Comparison of ENCODE assay signal across 20 cellular contexts in genomic region chr20:25253606-25254275, GRCh38. TPM values are rescaled to one million over a fixed set of nuclear protein-coding genes. Genes with fewer than 3 reads are reported as not detected.
DNase-seq lines count a peak whose midpoint lies in the region; ATAC-seq and TF ChIP-seq lines count a peak whose summit lies in the region.
"Had no signal": no experiment of that assay in that cellular context is flagged by ENCODE, and none has a peak within 500 bp of the region (broad histone marks: within the 10 kb centered on the region; RNA-seq: fewer than 3 reads in every experiment).

No MANE protein-coding gene starts in this region.

- TF ChIP-seq CTCF in SK-N-SH (IDR thresholded peaks at IDR 0.05), result no peak
- TF ChIP-seq CTCF in NB4 (IDR thresholded peaks at IDR 0.05; ENCODE audit: low read depth, low read length), result no peak
- TF ChIP-seq CTCF in fibroblast of mammary gland (conservative IDR thresholded peaks at IDR 0.05; ENCODE audit: control insufficient read depth, insufficient read depth, low read depth, low read length), result no peak
- TF ChIP-seq CTCF in smooth muscle cell (IDR thresholded peaks at IDR 0.05; ENCODE audit: borderline replicate concordance, insufficient read depth, poor library complexity, severe bottlenecking), result no peak

- H3K4me3 ChIP-seq in SK-N-SH (ENCODE audit: low read depth in 2 of 2, low read length in 1 of 2) (no peak overlapping the region), NB4 (ENCODE audit: low read depth, low read length) (no peak overlapping the region), fibroblast of mammary gland (ENCODE audit: control insufficient read depth, low read depth, low read length) (no peak overlapping the region), smooth muscle cell (no peak overlapping the region)
- H3K4me3 ChIP-seq: GM23248, ovary, suprapubic skin had no signal

- WGBS in SK-N-SH (ENCODE audit: low lambda C conversion rate), result 80% methylated on average over 11 of the region's 11 CpGs
- 61% methylated on average over 11 of the region's 11 CpGs for WGBS in smooth muscle cell (ENCODE audit: low lambda C conversion rate)

- H4K20me1 ChIP-seq in SK-N-SH (ENCODE audit: insufficient read depth) (peaks cover 92% of the 10 kb centered on the region), smooth muscle cell (ENCODE audit: low read depth) (peaks cover 99% of the 10 kb centered on the region)

- H3K27me3 ChIP-seq in SK-N-SH (ENCODE audit: insufficient read depth), result no peaks in the 10 kb centered on the region
- H3K27me3 ChIP-seq in smooth muscle cell (ENCODE audit: low read depth), result no peaks in the 10 kb centered on the region
- H3K27me3 ChIP-seq: ovary, suprapubic skin had no signal

- peaks cover 100% of the 10 kb centered on the region for H3K79me2 ChIP-seq in SK-N-SH (ENCODE audit: insufficient read depth)
- peaks cover 69% of the 10 kb centered on the region for H3K79me2 ChIP-seq in smooth muscle cell (ENCODE audit: low read depth)

- DNase-seq in SK-N-SH, result peak; percentile 16
- DNase-seq in NB4 (ENCODE audit: low read depth), result peak; percentile 43
- DNase-seq in fibroblast of mammary gland (ENCODE audit: low read depth), result peak; percentile 42
- DNase-seq in smooth muscle cell (lab: John Stamatoyannopoulos, UW; ENCODE audit: unreplicated experiment), result no peak
- no peak for DNase-seq in RKO (ENCODE audit: low spot score)
- DNase-seq: activated CD8-positive, alpha-beta T cell treated with anti-CD3 and anti-CD28 coated beads, Interleukin-2, amount 10 ng/mL, durations not matched to agents 7 days and 5 days; activated T-cell treated with anti-CD3 and anti-CD28 coated beads, Interleukin-2, amount 50 U/mL, for 72 hours; C1 segment of cervical spinal cord; central memory CD4-positive, alpha-beta T cell; effector CD4-positive, alpha-beta T cell; GM23248; NCI-H2171 treated with DMSO at 0.1 percent for 48 hours; ovary; stimulated activated CD4-positive, alpha-beta T cell treated with anti-CD3 and anti-CD28 coated beads, Interleukin-4, amount 100 ng/mL, for 4 hours had no signal

- peaks cover 5% of the 10 kb centered on the region for H3F3A ChIP-seq in SK-N-SH (replicated peaks; ENCODE audit: insufficient read depth)
- peaks cover 5% of the 10 kb centered on the region for H3F3A ChIP-seq in smooth muscle cell (ENCODE audit: low read depth)

- POLR2A ChIA-PET in SK-N-SH (lab: Yijun Ruan, JAX), result interaction anchor here (1.4 to 1.7 kb wide), 2 partner anchors 26 to 153 kb away, joined by 5 to 6 read pairs; partner anchors contain the start of gene GINS1

- no peak for TF ChIP-seq EP300 in SK-N-SH (IDR thresholded peaks at IDR 0.05; ENCODE audit: borderline replicate concordance in 1 of 2, low read depth in 1 of 2, low read length in 1 of 2)

- no peak overlapping the region for H2AFZ ChIP-seq in SK-N-SH (ENCODE audit: low read depth)
- H2AFZ ChIP-seq in smooth muscle cell (ENCODE audit: low read depth), result no peak overlapping the region
- H2AFZ ChIP-seq: GM23248 had no signal

- H3K36me3 ChIP-seq in SK-N-SH (replicated peaks in 1 of 2; ENCODE audit: control insufficient read depth in 1 of 2, insufficient read depth in 2 of 2, low read length in 1 of 2) (peaks cover 6 to 16% of the 10 kb centered on the region in 2 experiments), smooth muscle cell (ENCODE audit: low read depth) (no peaks in the 10 kb centered on the region)
- H3K36me3 ChIP-seq: ovary, suprapubic skin had no signal

- CTCF ChIA-PET in SK-N-SH (lab: Yijun Ruan, JAX), result interaction anchor here (1.1 to 2.9 kb wide), 3 partner anchors 40 to 145 kb away, joined by 3 to 16 read pairs (median 10); no protein-coding TSS in a partner anchor

- H3K9ac ChIP-seq in SK-N-SH (no peak overlapping the region), smooth muscle cell (ENCODE audit: low read depth) (no peak overlapping the region)
- H3K9ac ChIP-seq: GM23248 had no signal

- TF ChIP-seq RAD21 in SK-N-SH (IDR thresholded peaks at IDR 0.05; ENCODE audit: low read length), result no peak

- H3K27ac ChIP-seq in SK-N-SH (ENCODE audit: low read depth in 2 of 2, low read length in 1 of 2) (no peak overlapping the region), smooth muscle cell (ENCODE audit: low read depth) (peak overlapping the region; percentile 11)
- H3K27ac ChIP-seq: 22Rv1, GM23248, ovary had no signal

- peaks cover 11 to 59% of the 10 kb centered on the region in 2 experiments for H3K4me1 ChIP-seq in SK-N-SH (ENCODE audit: control insufficient read depth in 1 of 2, insufficient read depth in 2 of 2, low read depth in 1 of 2, low read length in 1 of 2)
- H3K4me1 ChIP-seq in smooth muscle cell (ENCODE audit: low read depth), result peaks cover 49% of the 10 kb centered on the region

- H3K9me2 ChIP-seq in SK-N-SH, result no peaks in the 10 kb centered on the region

- ATAC-seq in SK-N-SH treated with all-trans-retinoic acid at 6 μM for 48 hours (no peak), GM21576 (IDR thresholded peaks at IDR 0.05; ENCODE audit: unreplicated experiment) (no peak), HG02870 (IDR thresholded peaks at IDR 0.05; ENCODE audit: unreplicated experiment) (no peak)
- ATAC-seq: activated CD8-positive, alpha-beta T cell treated with anti-CD3 and anti-CD28 coated beads, Interleukin-2, amount 10 ng/mL, durations not matched to agents 7 days and 5 days; left lobe of liver had no signal

- TF ChIP-seq POLR2A in NB4 (IDR thresholded peaks at IDR 0.05; ENCODE audit: extremely low read depth, insufficient read length), result no peak

- H3K9me3 ChIP-seq in SK-N-SH (no peaks in the 10 kb centered on the region), smooth muscle cell (replicated peaks; ENCODE audit: low read depth) (no peaks in the 10 kb centered on the region)
- H3K9me3 ChIP-seq: ovary, suprapubic skin had no signal

- H3K4me2 ChIP-seq in SK-N-SH (no peak overlapping the region), smooth muscle cell (peak overlapping the region; percentile 70)

TF ChIP-seq in SK-N-SH, 30 proteins besides CTCF, POLR2A, EP300 and RAD21:
- TF ChIP-seq SMC3 (IDR thresholded peaks at IDR 0.05; ENCODE audit: low read depth, low read length) (no peak), YY1 (IDR thresholded peaks at IDR 0.05; ENCODE audit: low read depth) (no peak)

TF ChIP-seq in SK-N-SH treated with all-trans-retinoic acid at 6 μM for 48 hours, 23 proteins besides CTCF, POLR2A, EP300 and RAD21:
- TF ChIP-seq ZFP30 (CRISPR knock-in tag; IDR thresholded peaks at IDR 0.05), result no peak
TF ChIP-seq in SK-N-SH treated with all-trans-retinoic acid at 6 μM for 48 hours: peak in this region for 0.

RNA-seq across cellular contexts. Expression of gene PYGB, which starts 5.9 kb away (rescaled TPM):
- polyA plus RNA-seq in SK-N-SH (2012; rRNA removed) (32.2 and 35.8 TPM in 2 replicates), smooth muscle cell (39.4 and 43.3 TPM in 2 replicates)
- polyA plus RNA-seq in SK-N-SH (2012; cell fraction: cytosol; rRNA removed), result 16.8 and 25.0 TPM in 2 replicates
- 75.6 and 77.6 TPM in 2 replicates for polyA plus RNA-seq in SK-N-SH (2012; cell fraction: nucleus; rRNA removed)
- 31.8 and 44.4 TPM in 2 replicates for total RNA-seq in smooth muscle cell

RNA-seq across cellular contexts. Expression of gene ENTPD6, which starts 58.2 kb away (rescaled TPM):
- 76.1 and 78.2 TPM in 2 replicates for polyA plus RNA-seq in SK-N-SH (2012; rRNA removed)
- 36.3 and 54.5 TPM in 2 replicates for polyA plus RNA-seq in SK-N-SH (2012; cell fraction: cytosol; rRNA removed)
- polyA plus RNA-seq in SK-N-SH (2012; cell fraction: nucleus; rRNA removed), result 172 and 200 TPM in 2 replicates
- total RNA-seq in smooth muscle cell, result 12.6 and 30.1 TPM in 2 replicates
- 19.9 and 34.0 TPM in 2 replicates for polyA plus RNA-seq in smooth muscle cell

Comparison
In these comparisons a context has a peak if more than half of its experiments do, and no peak if none do; other contexts are left out.
1. DNase-seq: peak in SK-N-SH (single experiment), NB4 (single experiment) and fibroblast of mammary gland (single experiment); none in smooth muscle cell (single experiment) and RKO (single experiment).